In genomic region chr9:116153765-116154333, GRCh38 we compare ENCODE assay signal across 1 cellular context.
TF ChIP-seq lines count a peak whose summit lies in the region.

Gene PAPPA (plus strand): TSS chr9:116153791. CDS start chr9:116154173, 382 bp downstream.

TF ChIP-seq in H1, 55 proteins besides CTCF, POLR2A, EP300 and RAD21:
- TF ChIP-seq ASH2L (IDR thresholded peaks at IDR 0.05; ENCODE audit: low read length) (no peak), ZNF274 (IDR thresholded peaks at IDR 0.05; ENCODE audit: borderline replicate concordance, extremely low read depth, low read length) (no peak), SIN3A (conservative IDR thresholded peaks at IDR 0.05 in 1 of 2, IDR thresholded peaks at IDR 0.05 in 1 of 2; ENCODE audit: low read depth in 1 of 2, low read length in 2 of 2) (no peak), CBX5 (IDR thresholded peaks at IDR 0.05; ENCODE audit: low read depth, low read length) (no peak)
